Comparison of ENCODE assay signal across 2 cellular contexts in genomic region chr17:49835472-49835871, GRCh38.
TF ChIP-seq lines count a peak whose summit lies in the region.

No MANE protein-coding gene starts in this region.

TF ChIP-seq in IMR-90, 13 proteins besides CTCF, POLR2A, EP300 and RAD21:
- no peak for TF ChIP-seq USF2 (IDR thresholded peaks at IDR 0.05; ENCODE audit: low read depth, low read length)
- TF ChIP-seq MAFK (IDR thresholded peaks at IDR 0.05; ENCODE audit: low read depth, low read length): no peak
- TF ChIP-seq RCOR1 (IDR thresholded peaks at IDR 0.05; ENCODE audit: insufficient replicate concordance, low read length): no peak
- no peak for TF ChIP-seq CEBPB (IDR thresholded peaks at IDR 0.05; ENCODE audit: low read depth, low read length)
- TF ChIP-seq NFE2L2 (IDR thresholded peaks at IDR 0.05; ENCODE audit: low read depth, low read length): no peak
- TF ChIP-seq MAZ (IDR thresholded peaks at IDR 0.05; ENCODE audit: borderline replicate concordance, low read depth, low read length): no peak
- TF ChIP-seq ELK1 (IDR thresholded peaks at IDR 0.05; ENCODE audit: borderline replicate concordance, low read depth, low read length): no peak
- no peak for TF ChIP-seq SMC3 (IDR thresholded peaks at IDR 0.05; ENCODE audit: low read depth, low read length)
- TF ChIP-seq RFX5 (IDR thresholded peaks at IDR 0.05; ENCODE audit: low read depth, low read length): no peak
- no peak for TF ChIP-seq CHD1 (IDR thresholded peaks at IDR 0.05; ENCODE audit: low read depth, low read length)

TF ChIP-seq in H1, 55 proteins besides CTCF, POLR2A, EP300 and RAD21:
- no peak for TF ChIP-seq TCF12 (IDR thresholded peaks at IDR 0.05; ENCODE audit: low read depth, low read length)
- no peak for TF ChIP-seq RXRA (IDR thresholded peaks at IDR 0.05; ENCODE audit: insufficient read depth, low read depth, low read length)
- no peak for TF ChIP-seq SIX5 (IDR thresholded peaks at IDR 0.05; ENCODE audit: low read depth, low read length)
- peak; percentile 17; the same call in 1 of the 2 replicates for TF ChIP-seq POLR2AphosphoS5 (IDR thresholded peaks at IDR 0.05; ENCODE audit: low read depth, low read length)
